In genomic region chr14:71115306-71115705, GRCh38 we compare ENCODE assay signal across 24 cellular contexts.
"Had no signal": no experiment of that assay in that cellular context is flagged by ENCODE, and none has a peak within 500 bp of the region (broad histone marks: within the 10 kb centered on the region; RNA-seq: fewer than 3 reads in every experiment).

No MANE protein-coding gene starts in this region.

- H3K4me3 ChIP-seq: body of pancreas, left ventricle myocardium inferior, pancreas, psoas muscle, right atrium auricular region, upper lobe of right lung had no signal

- H3K27me3 ChIP-seq: body of pancreas, pancreas, right atrium auricular region, upper lobe of right lung had no signal

- DNase-seq: activated CD4-positive, alpha-beta T cell treated with anti-CD3 and anti-CD28 coated beads for 4 hours; activated CD4-positive, alpha-beta T cell treated with anti-CD3 and anti-CD28 coated beads, Interleukin-2, amount 50 U/mL, for 48 hours; activated CD8-positive, alpha-beta memory T cell treated with anti-CD3 and anti-CD28 coated beads, Interleukin-2, amount 50 U/mL, for 48 hours; activated naive CD4-positive, alpha-beta T cell treated with anti-CD3 and anti-CD28 coated beads, Interleukin-2, amount 10 ng/mL, durations not matched to agents 7 days and 5 days; activated T-cell treated with anti-CD3 and anti-CD28 coated beads, Interleukin-2, amount 50 U/mL, for 4 hours; anterior cingulate cortex; body of pancreas; caudate nucleus; effector CD4-positive, alpha-beta T cell; foreskin melanocyte; immature natural killer cell; left ventricle myocardium inferior; midbrain; natural killer cell; pancreas; psoas muscle; stimulated activated CD4-positive, alpha-beta T cell treated with anti-CD3 and anti-CD28 coated beads, Interleukin-12 subunit alpha, Interleukin-12 subunit beta, amount 100 ng/mL, for 4 hours; stimulated activated CD4-positive, alpha-beta T cell treated with anti-CD3 and anti-CD28 coated beads, Interleukin-4, amount 100 ng/mL, for 4 hours; stimulated activated naive CD8-positive, alpha-beta T cell treated with anti-CD3 and anti-CD28 coated beads, Interleukin-15, Interleukin-2, amounts not matched to agents 100 U/mL and 50 U/mL, for 24 hours; T-cell; upper lobe of right lung had no signal

- ATAC-seq: activated T-cell treated with anti-CD3 and anti-CD28 coated beads, Interleukin-2, amount 50 U/mL, for 4 hours; body of pancreas; natural killer cell; pancreas; psoas muscle; stimulated activated naive CD8-positive, alpha-beta T cell treated with anti-CD3 and anti-CD28 coated beads, Interleukin-15, Interleukin-2, amounts not matched to agents 100 U/mL and 50 U/mL, for 24 hours; T-cell; upper lobe of right lung; WTC11 had no signal

- H3K27ac ChIP-seq: body of pancreas, left ventricle myocardium inferior, pancreas, psoas muscle, right atrium auricular region, upper lobe of right lung had no signal

- H3K9me3 ChIP-seq: body of pancreas, left ventricle myocardium inferior, pancreas, psoas muscle, right atrium auricular region, upper lobe of right lung had no signal

- H3K4me1 ChIP-seq: left ventricle myocardium inferior, psoas muscle, right atrium auricular region, upper lobe of right lung had no signal

- FAIRE-seq: endometrium, pancreas had no signal
